ENCODE assay signal across 1 cellular context in genomic region chr2:219207884-219208740, GRCh38.
TF ChIP-seq lines count a peak whose summit lies in the region.

No MANE protein-coding gene starts in this region.

TF ChIP-seq in HepG2, 621 proteins besides CTCF, POLR2A, EP300 and RAD21 (continued from another document and continues in another):
- TF ChIP-seq ZBED4 (CRISPR knock-in tag; IDR thresholded peaks at IDR 0.05; ENCODE audit: borderline replicate concordance): peak; percentile 42; the same call in 1 of the 2 replicates
- TF ChIP-seq HHEX (CRISPR knock-in tag; IDR thresholded peaks at IDR 0.05): 0 out of 2 replicates have a peak, but pooled peaks have one; percentile 58
- no peak for TF ChIP-seq RFX5 (IDR thresholded peaks at IDR 0.05; ENCODE audit: low read depth, low read length)
- TF ChIP-seq HBP1 (CRISPR knock-in tag; IDR thresholded peaks at IDR 0.05; ENCODE audit: low read depth): peak; percentile 80; the same call in 1 of the 2 replicates
- peak; percentile 37 for TF ChIP-seq BCL3 (CRISPR knock-in tag; IDR thresholded peaks at IDR 0.05)
- peak; percentile 37; the same call in 1 of the 2 replicates for TF ChIP-seq ZNF503 (CRISPR knock-in tag; IDR thresholded peaks at IDR 0.05)
- TF ChIP-seq ZNF687 (CRISPR knock-in tag; IDR thresholded peaks at IDR 0.05): peak; percentile 73
- TF ChIP-seq SALL1 (CRISPR knock-in tag; IDR thresholded peaks at IDR 0.05): peak; percentile 91
- TF ChIP-seq ZNF724P (CRISPR knock-in tag; IDR thresholded peaks at IDR 0.05; ENCODE audit: borderline replicate concordance): no peak
- TF ChIP-seq ZNF556 (CRISPR knock-in tag; IDR thresholded peaks at IDR 0.05; ENCODE audit: borderline replicate concordance): peak; percentile 86
- peak; percentile 74; the same call in 1 of the 2 replicates for TF ChIP-seq ZBTB34 (CRISPR knock-in tag; IDR thresholded peaks at IDR 0.05)
- no peak for TF ChIP-seq ATRX (CRISPR knock-in tag; IDR thresholded peaks at IDR 0.05; ENCODE audit: borderline replicate concordance)
- peak; percentile 70; the same call in 1 of the 2 replicates for TF ChIP-seq HOXA3 (CRISPR knock-in tag; IDR thresholded peaks at IDR 0.05)
- peak; percentile 77 for TF ChIP-seq ZNF121 (CRISPR knock-in tag; IDR thresholded peaks at IDR 0.05)
- TF ChIP-seq GMEB1 (CRISPR knock-in tag; IDR thresholded peaks at IDR 0.05; ENCODE audit: borderline replicate concordance): peak; percentile 59
- no peak for TF ChIP-seq PCBP1 (IDR thresholded peaks at IDR 0.05; ENCODE audit: borderline replicate concordance, low read depth, low read length)
- no peak for TF ChIP-seq MIER3 (CRISPR knock-in tag; IDR thresholded peaks at IDR 0.05; ENCODE audit: borderline replicate concordance)
- TF ChIP-seq ISX (CRISPR knock-in tag; conservative IDR thresholded peaks at IDR 0.05): no peak
- no peak for TF ChIP-seq BRD4 (CRISPR knock-in tag; IDR thresholded peaks at IDR 0.05)
- TF ChIP-seq ZNF432 (CRISPR knock-in tag; IDR thresholded peaks at IDR 0.05; ENCODE audit: borderline replicate concordance): no peak
- no peak; the same call in 1 of the 2 replicates for TF ChIP-seq KDM4B (CRISPR knock-in tag; IDR thresholded peaks at IDR 0.05)
- TF ChIP-seq FOXP4 (CRISPR knock-in tag; IDR thresholded peaks at IDR 0.05): peak; percentile 76
- TF ChIP-seq DNMT3B (CRISPR knock-in tag; conservative IDR thresholded peaks at IDR 0.05): peak; percentile 76; the same call in 1 of the 2 replicates
- 0 out of 2 replicates have a peak, but pooled peaks have one; percentile 38 for TF ChIP-seq ZNF225 (CRISPR knock-in tag; IDR thresholded peaks at IDR 0.05)
- peak; percentile 86; the same call in 1 of the 2 replicates for TF ChIP-seq THRA (CRISPR knock-in tag; IDR thresholded peaks at IDR 0.05; ENCODE audit: borderline replicate concordance)
- TF ChIP-seq NR1H2 (CRISPR knock-in tag; IDR thresholded peaks at IDR 0.05; ENCODE audit: borderline replicate concordance, low read depth): no peak
- peak; percentile 60; the same call in 1 of the 2 replicates for TF ChIP-seq ZSCAN29 (CRISPR knock-in tag; conservative IDR thresholded peaks at IDR 0.05)
- 0 out of 2 replicates have a peak, but pooled peaks have one; percentile 45 for TF ChIP-seq ZNF740 (CRISPR knock-in tag; IDR thresholded peaks at IDR 0.05)
- TF ChIP-seq ZNF629 (CRISPR knock-in tag; conservative IDR thresholded peaks at IDR 0.05): 0 out of 2 replicates have a peak, but pooled peaks have one; percentile 35
- peak; percentile 81 for TF ChIP-seq SP4 (CRISPR knock-in tag; IDR thresholded peaks at IDR 0.05)
